1 cellular context compared by ENCODE assay signal in the genomic region with DNA sequence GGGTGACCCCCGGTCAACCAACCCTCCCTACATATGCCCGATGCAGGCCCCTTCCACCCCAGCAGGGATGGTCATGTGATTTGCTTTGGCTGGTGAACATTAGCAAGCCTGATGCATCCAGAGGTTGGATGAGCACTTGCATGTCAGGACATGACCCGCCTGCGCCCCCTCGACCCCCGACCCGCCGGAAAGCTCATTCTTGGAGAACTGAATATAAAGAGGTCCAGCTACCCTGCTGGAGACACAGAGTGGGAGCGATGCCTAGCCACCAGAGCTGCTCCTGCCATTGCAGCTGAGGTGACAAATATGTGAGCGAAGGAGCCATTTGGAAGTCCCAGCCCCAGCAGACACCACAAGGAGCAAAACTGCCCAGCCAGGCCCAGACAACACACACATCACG.
TF ChIP-seq lines count a peak whose summit lies in the region.

No MANE protein-coding gene starts in this region.

TF ChIP-seq in GM23338, 12 proteins besides CTCF, POLR2A, EP300 and RAD21 (continued from another document):
- TF ChIP-seq, protein P1, sequence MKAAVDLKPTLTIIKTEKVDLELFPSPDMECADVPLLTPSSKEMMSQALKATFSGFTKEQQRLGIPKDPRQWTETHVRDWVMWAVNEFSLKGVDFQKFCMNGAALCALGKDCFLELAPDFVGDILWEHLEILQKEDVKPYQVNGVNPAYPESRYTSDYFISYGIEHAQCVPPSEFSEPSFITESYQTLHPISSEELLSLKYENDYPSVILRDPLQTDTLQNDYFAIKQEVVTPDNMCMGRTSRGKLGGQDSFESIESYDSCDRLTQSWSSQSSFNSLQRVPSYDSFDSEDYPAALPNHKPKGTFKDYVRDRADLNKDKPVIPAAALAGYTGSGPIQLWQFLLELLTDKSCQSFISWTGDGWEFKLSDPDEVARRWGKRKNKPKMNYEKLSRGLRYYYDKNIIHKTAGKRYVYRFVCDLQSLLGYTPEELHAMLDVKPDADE (IDR thresholded peaks at IDR 0.05) = no peak
TF ChIP-seq in GM23338: peak in this region for 0.
